Comparison of ENCODE assay signal across 1 cellular context in genomic region chr17:65022751-65023421, GRCh38.
TF ChIP-seq lines count a peak whose summit lies in the region.

No MANE protein-coding gene starts in this region.

TF ChIP-seq in HEK293, 187 proteins besides CTCF, POLR2A, EP300 and RAD21 (continued from another document and continues in another):
- TF ChIP-seq ZNF555 (tag by site-specific recombination; conservative IDR thresholded peaks at IDR 0.05) (no peak), TRIM28 (IDR thresholded peaks at IDR 0.05; ENCODE audit: borderline replicate concordance, low read length) (no peak; the same call in 1 of the 2 replicates), AEBP2 (tag by site-specific recombination; IDR thresholded peaks at IDR 0.05; ENCODE audit: borderline replicate concordance) (no peak), BCL6B (tag by site-specific recombination; IDR thresholded peaks at IDR 0.05) (no peak), ZNF529 (tag by site-specific recombination; IDR thresholded peaks at IDR 0.05; ENCODE audit: insufficient replicate concordance) (no peak), ZNF112 (tag by site-specific recombination; IDR thresholded peaks at IDR 0.05) (no peak), ZNF24 (tag by site-specific recombination; IDR thresholded peaks at IDR 0.05) (peak; percentile 59; the same call in 1 of the 2 replicates), ZNF580 (tag by site-specific recombination; IDR thresholded peaks at IDR 0.05) (no peak), SP7 (tag by site-specific recombination; IDR thresholded peaks at IDR 0.05) (peak; percentile 75), ELK4 (IDR thresholded peaks at IDR 0.05; ENCODE audit: borderline replicate concordance, low read depth, low read length) (no peak), ZNF791 (tag by site-specific recombination; IDR thresholded peaks at IDR 0.05) (no peak), ZNF48 (tag by site-specific recombination; IDR thresholded peaks at IDR 0.05) (no peak), ZFP41 (tag by site-specific recombination; IDR thresholded peaks at IDR 0.05; ENCODE audit: borderline replicate concordance) (no peak), ZBTB26 (tag by site-specific recombination; optimal IDR thresholded peaks at IDR 0.05) (no peak), ZNF664 (tag by site-specific recombination; IDR thresholded peaks at IDR 0.05) (no peak; the same call in 1 of the 2 replicates), PRDM4 (tag by site-specific recombination; IDR thresholded peaks at IDR 0.05) (peak; percentile 68), ZNF174 (tag by site-specific recombination; IDR thresholded peaks at IDR 0.05) (no peak), ZNF37A (tag by site-specific recombination; IDR thresholded peaks at IDR 0.05) (no peak), ZNF660 (tag by site-specific recombination; IDR thresholded peaks at IDR 0.05) (peak; percentile 100), ZNF792 (tag by site-specific recombination; IDR thresholded peaks at IDR 0.05) (no peak), ZNF155 (tag by site-specific recombination; IDR thresholded peaks at IDR 0.05) (no peak), PRDM1 (tag by site-specific recombination; IDR thresholded peaks at IDR 0.05) (peak; percentile 60), INSM2 (tag by site-specific recombination; IDR thresholded peaks at IDR 0.05) (no peak), ZNF560 (tag by site-specific recombination; IDR thresholded peaks at IDR 0.05; ENCODE audit: borderline replicate concordance) (no peak), ZNF280D (tag by site-specific recombination; IDR thresholded peaks at IDR 0.05) (no peak), KLF1 (tag by site-specific recombination; IDR thresholded peaks at IDR 0.05) (no peak), PRDM10 (tag by site-specific recombination; IDR thresholded peaks at IDR 0.05) (peak; percentile 49; the same call in 1 of the 2 replicates), OSR2 (tag by site-specific recombination; IDR thresholded peaks at IDR 0.05) (peak; percentile 78), SETDB1 (IDR thresholded peaks at IDR 0.05; ENCODE audit: insufficient read length, low read length) (peak; percentile 19), ZNF514 (tag by site-specific recombination; IDR thresholded peaks at IDR 0.05) (no peak), TSHZ1 (tag by site-specific recombination; IDR thresholded peaks at IDR 0.05; ENCODE audit: borderline replicate concordance) (peak; percentile 6; the same call in 1 of the 2 replicates), ZNF121 (tag by site-specific recombination; IDR thresholded peaks at IDR 0.05) (no peak), ZBTB49 (tag by site-specific recombination; IDR thresholded peaks at IDR 0.05; ENCODE audit: low read depth) (no peak)
